16 cellular contexts compared by ENCODE assay signal in genomic region chr6:52475307-52475706, GRCh38. TPM values are rescaled to one million over a fixed set of nuclear protein-coding genes. Genes with fewer than 3 reads are reported as not detected.
DNase-seq lines count a peak whose midpoint lies in the region; TF ChIP-seq lines count a peak whose summit lies in the region.
"Had no signal": no experiment of that assay in that cellular context is flagged by ENCODE, and none has a peak within 500 bp of the region (broad histone marks: within the 10 kb centered on the region; RNA-seq: fewer than 3 reads in every experiment).

No MANE protein-coding gene starts in this region.

- no peaks in the 10 kb centered on the region for H3K27me3 Mint-ChIP-seq in activated T-cell treated with anti-CD3 and anti-CD28 coated beads, Interleukin-2, amount 50 U/mL, for 24 hours
- H3K27me3 Mint-ChIP-seq: B cell had no signal

- H3K9me3 ChIP-seq in adipocyte (ENCODE audit: control insufficient read depth, low read length) (no peaks in the 10 kb centered on the region), spleen (no peaks in the 10 kb centered on the region)
- H3K9me3 ChIP-seq: HAP-1 had no signal

- TF ChIP-seq CTCF in fibroblast of the aortic adventitia (IDR thresholded peaks at IDR 0.05; ENCODE audit: insufficient read depth, low read length) (no peak), spleen (IDR thresholded peaks at IDR 0.05 in 8 of 11, conservative IDR thresholded peaks at IDR 0.05 in 3 of 11) (no peak)

- no peak overlapping the region for H3K27ac Mint-ChIP-seq in activated T-cell treated with anti-CD3 and anti-CD28 coated beads, Interleukin-2, amount 50 U/mL, for 24 hours
- H3K27ac Mint-ChIP-seq: B cell; CD8-positive, alpha-beta T cell had no signal

- WGBS in spleen, 5 donors, result 77 to 92% (median 89%) methylated on average over 2 of the region's 2 CpGs

- no peaks in the 10 kb centered on the region for H3K36me3 Mint-ChIP-seq in activated T-cell treated with anti-CD3 and anti-CD28 coated beads, Interleukin-2, amount 50 U/mL, for 24 hours (ENCODE audit: low read depth)
- H3K36me3 Mint-ChIP-seq: CD8-positive, alpha-beta T cell had no signal

- H3K36me3 ChIP-seq in adipocyte (ENCODE audit: control insufficient read depth, insufficient read depth, low read length, severe bottlenecking), result no peaks in the 10 kb centered on the region
- H3K36me3 ChIP-seq in spleen, result peaks cover 0 to 4% (median 0%) of the 10 kb centered on the region in 6 donors
- H3K36me3 ChIP-seq: HAP-1 had no signal

- TF ChIP-seq POLR2A in spleen (IDR thresholded peaks at IDR 0.05), result no peak

- DNase-seq in EH (ENCODE audit: low read depth) (peak; percentile 22), adipocyte (ENCODE audit: low read depth) (peak; percentile 30), fibroblast of the aortic adventitia (ENCODE audit: low read depth) (peak; percentile 46), spleen (no peak), NCI-H526 (lab: John Stamatoyannopoulos, UW) (no peak)
- DNase-seq in activated T-cell treated with anti-CD3 and anti-CD28 coated beads, Interleukin-2, amount 50 U/mL, for 24 hours, result no peak
- no peak for DNase-seq in activated effector memory CD4-positive, alpha-beta T cell treated with anti-CD3 and anti-CD28 coated beads, Interleukin-2, amount 50 U/mL, for 16 hours
- DNase-seq: Calu3; CD8-positive, alpha-beta T cell; DMS79 treated with DMSO at 0.1 percent for 48 hours; EL had no signal

- no peaks in the 10 kb centered on the region for H3K9me3 Mint-ChIP-seq in activated T-cell treated with anti-CD3 and anti-CD28 coated beads, Interleukin-2, amount 50 U/mL, for 24 hours
- H3K9me3 Mint-ChIP-seq: CD8-positive, alpha-beta T cell had no signal

- H3K4me1 Mint-ChIP-seq in activated T-cell treated with anti-CD3 and anti-CD28 coated beads, Interleukin-2, amount 50 U/mL, for 24 hours (ENCODE audit: low read depth), result no peaks in the 10 kb centered on the region

- H3K27ac ChIP-seq in spleen, result no peak overlapping the region
- H3K27ac ChIP-seq: BLaER1 treated with 17β-estradiol and CSF1 and Interleukin-3, amounts not matched to agents 10 nM and 100 nM; HL-60 had no signal

- no peaks in the 10 kb centered on the region for H3K27me3 ChIP-seq in adipocyte (replicated peaks; ENCODE audit: control insufficient read depth, insufficient read depth, low read length)
- H3K27me3 ChIP-seq in spleen (replicated peaks in 1 of 7), result no peaks in the 10 kb centered on the region
- H3K27me3 ChIP-seq: BLaER1 treated with 17β-estradiol and CSF1 and Interleukin-3, amounts not matched to agents 10 nM and 100 nM had no signal

- no peak overlapping the region for H3K9ac ChIP-seq in adipocyte (ENCODE audit: low read length)
- H3K9ac ChIP-seq: BLaER1 treated with 17β-estradiol and CSF1 and Interleukin-3, amounts not matched to agents 10 nM and 100 nM had no signal

- intact Hi-C loops in spleen (cut with DNase I; ENCODE audit: low total_unique reads), result no loop called here

- H3K4me1 ChIP-seq in adipocyte (ENCODE audit: control insufficient read depth, insufficient read depth, low read length) (peaks cover 7% of the 10 kb centered on the region), spleen (no peaks in the 10 kb centered on the region)
- H3K4me1 ChIP-seq: BLaER1 treated with 17β-estradiol and CSF1 and Interleukin-3, amounts not matched to agents 10 nM and 100 nM; HAP-1 had no signal

- H3K4me3 ChIP-seq in adipocyte (ENCODE audit: low read length), result no peak overlapping the region
- no peak overlapping the region for H3K4me3 ChIP-seq in fibroblast of the aortic adventitia (ENCODE audit: low read depth, low read length)
- no peak overlapping the region for H3K4me3 ChIP-seq in spleen
- H3K4me3 ChIP-seq: BLaER1 treated with 17β-estradiol and CSF1 and Interleukin-3, amounts not matched to agents 10 nM and 100 nM; GM12878; HAP-1 had no signal

- H3K4me3 Mint-ChIP-seq in activated T-cell treated with anti-CD3 and anti-CD28 coated beads, Interleukin-2, amount 50 U/mL, for 24 hours, result no peak overlapping the region
- H3K4me3 Mint-ChIP-seq: B cell; CD8-positive, alpha-beta T cell had no signal

RNA-seq across cellular contexts. Expression of gene EFHC1, which starts 55.2 kb away (rescaled TPM):
- total RNA-seq in fibroblast of the aortic adventitia (ENCODE audit: low replicate concordance), result 30.3 and 44.2 TPM in 2 replicates
- total RNA-seq in spleen, result 10 to 100 TPM in 6 of 7 donors, 1 to 10 TPM in 1; 9.3 to 29.4 (median 16.7) TPM
- polyA plus RNA-seq in spleen, result 10 to 100 TPM; 11.2 to 40.3 (median 16.9) TPM

Comparison
In these comparisons a context has a peak if more than half of its experiments do, and no peak if none do; other contexts are left out.
1. DNase-seq: peak in EH (single experiment), adipocyte (single experiment) and fibroblast of the aortic adventitia (single experiment); none in spleen (single experiment), activated T-cell treated with anti-CD3 and anti-CD28 coated beads, Interleukin-2, amount 50 U/mL, for 24 hours (single experiment), NCI-H526 (0 of 2) and activated effector memory CD4-positive, alpha-beta T cell treated with anti-CD3 and anti-CD28 coated beads, Interleukin-2, amount 50 U/mL, for 16 hours (single experiment).